ENCODE assay signal across 8 cellular contexts in genomic region chr15:58931985-58932384, GRCh38. TPM values are rescaled to one million over a fixed set of nuclear protein-coding genes. Genes with fewer than 3 reads are reported as not detected.
DNase-seq lines count a peak whose midpoint lies in the region; ATAC-seq and TF ChIP-seq lines count a peak whose summit lies in the region.

No MANE protein-coding gene starts in this region.

- no peaks in the 10 kb centered on the region for H3K36me3 ChIP-seq in CD8-positive, alpha-beta memory T cell (ENCODE audit: insufficient read depth, low read length)
- H3K36me3 ChIP-seq in hepatocyte (replicated peaks; ENCODE audit: insufficient read depth, low read depth) = no peaks in the 10 kb centered on the region

- no peak overlapping the region for H2AFZ ChIP-seq in hepatocyte

- H4K20me1 ChIP-seq in hepatocyte (ENCODE audit: insufficient read depth, poor library complexity, severe bottlenecking) = peaks cover 35% of the 10 kb centered on the region

- no peak for ATAC-seq in activated CD8-positive, alpha-beta T cell treated with anti-CD3 and anti-CD28 coated beads for 36 hours
- no peak for ATAC-seq in GM19324 (IDR thresholded peaks at IDR 0.05; ENCODE audit: low FRiP score, unreplicated experiment)
- no peak for ATAC-seq in HG03460 (IDR thresholded peaks at IDR 0.05; ENCODE audit: unreplicated experiment)
- ATAC-seq in GM19395 (IDR thresholded peaks at IDR 0.05; ENCODE audit: unreplicated experiment) = no peak

- intact Hi-C loops in activated CD8-positive, alpha-beta T cell treated with anti-CD3 and anti-CD28 coated beads for 36 hours (cut with micrococcal nuclease) = no loop called here

- no peaks in the 10 kb centered on the region for H3K9me3 ChIP-seq in CD8-positive, alpha-beta memory T cell (ENCODE audit: low read length)
- H3K9me3 ChIP-seq in hepatocyte (ENCODE audit: low read depth) = no peaks in the 10 kb centered on the region

- peaks cover 0 to 42% (median 3%) of the 10 kb centered on the region in 3 donors for H3K36me3 Mint-ChIP-seq in CD8-positive, alpha-beta memory T cell
- H3K36me3 Mint-ChIP-seq in IgD-negative memory B cell = no peaks in the 10 kb centered on the region
- H3K36me3 Mint-ChIP-seq in activated CD8-positive, alpha-beta T cell treated with anti-CD3 and anti-CD28 coated beads for 36 hours (ENCODE audit: low read depth) = peaks cover 23% of the 10 kb centered on the region

- TF ChIP-seq CTCF in activated CD8-positive, alpha-beta T cell treated with anti-CD3 and anti-CD28 coated beads for 36 hours (IDR thresholded peaks at IDR 0.05) = no peak
- no peak for TF ChIP-seq CTCF in hepatocyte (IDR thresholded peaks at IDR 0.05; ENCODE audit: poor library complexity)

- peak overlapping the region; percentile 70 to 98 (median 95) for H3K27ac Mint-ChIP-seq in CD8-positive, alpha-beta memory T cell
- peak overlapping the region; percentile 90 to 99 (median 95) for H3K27ac Mint-ChIP-seq in IgD-negative memory B cell
- peak overlapping the region; percentile 99 for H3K27ac Mint-ChIP-seq in activated CD8-positive, alpha-beta T cell treated with anti-CD3 and anti-CD28 coated beads for 36 hours

- peak overlapping the region; percentile 90 to 97 (median 96) for H3K4me3 Mint-ChIP-seq in CD8-positive, alpha-beta memory T cell
- H3K4me3 Mint-ChIP-seq in IgD-negative memory B cell = peak overlapping the region; percentile 88 to 97 (median 96)
- peak overlapping the region; percentile 98 for H3K4me3 Mint-ChIP-seq in activated CD8-positive, alpha-beta T cell treated with anti-CD3 and anti-CD28 coated beads for 36 hours

- POLR2A ChIA-PET in CD8-positive, alpha-beta memory T cell (lab: Charles Lee) = interaction anchor here (0.6 kb wide), 2 partner anchors 26 to 678 kb away, joined by 3 read pairs; no protein-coding TSS in a partner anchor
- POLR2A ChIA-PET in activated CD8-positive, alpha-beta T cell treated with anti-CD3 and anti-CD28 coated beads for 36 hours (lab: Charles Lee) = interaction anchor here (2.2 kb wide), 1 partner anchor 11 kb away, joined by 11 read pairs; no protein-coding TSS in a partner anchor

- H3K9me2 ChIP-seq in hepatocyte (replicated peaks; ENCODE audit: insufficient read depth) = no peaks in the 10 kb centered on the region

- H3K4me1 Mint-ChIP-seq in CD8-positive, alpha-beta memory T cell = peaks cover 33 to 53% (median 39%) of the 10 kb centered on the region in 3 donors
- peaks cover 21 to 22% (median 22%) of the 10 kb centered on the region in 3 donors for H3K4me1 Mint-ChIP-seq in IgD-negative memory B cell
- H3K4me1 Mint-ChIP-seq in activated CD8-positive, alpha-beta T cell treated with anti-CD3 and anti-CD28 coated beads for 36 hours (ENCODE audit: low read depth) = peaks cover 17% of the 10 kb centered on the region

- peaks cover 0 to 2% of the 10 kb centered on the region in 2 donors for H3K27me3 Mint-ChIP-seq in CD8-positive, alpha-beta memory T cell
- H3K27me3 Mint-ChIP-seq in IgD-negative memory B cell = no peaks in the 10 kb centered on the region
- H3K27me3 Mint-ChIP-seq in activated CD8-positive, alpha-beta T cell treated with anti-CD3 and anti-CD28 coated beads for 36 hours = no peaks in the 10 kb centered on the region

- H3K79me2 ChIP-seq in hepatocyte = peaks cover 59% of the 10 kb centered on the region

- H3K4me2 ChIP-seq in hepatocyte = peak overlapping the region; percentile 78

- CTCF ChIA-PET in CD8-positive, alpha-beta memory T cell (lab: Charles Lee) = no interaction called here
- CTCF ChIA-PET in activated CD8-positive, alpha-beta T cell treated with anti-CD3 and anti-CD28 coated beads for 36 hours (lab: Charles Lee) = interaction anchor here (1.0 to 1.5 kb wide), 5 partner anchors 17 to 561 kb away, joined by 3 to 4 read pairs (median 3); partner anchors contain the start of gene MINDY2

- H3K27ac ChIP-seq in CD8-positive, alpha-beta memory T cell (ENCODE audit: low read depth, low read length) = peak overlapping the region; percentile 97
- peak overlapping the region; percentile 100 for H3K27ac ChIP-seq in hepatocyte

- peak overlapping the region; percentile 74 for H3K4me3 ChIP-seq in CD8-positive, alpha-beta memory T cell (ENCODE audit: low read length)
- H3K4me3 ChIP-seq in hepatocyte (peak overlapping the region; percentile 95), skeletal muscle cell (ENCODE audit: low read depth, low read length) (peak overlapping the region; percentile 86)

- no peak for DNase-seq in CD8-positive, alpha-beta memory T cell
- DNase-seq in activated CD8-positive, alpha-beta T cell treated with anti-CD3 and anti-CD28 coated beads for 36 hours = peak; percentile 14
- DNase-seq in hepatocyte (ENCODE audit: low spot score) (peak; percentile 29), skeletal muscle cell (ENCODE audit: low read depth) (no peak)

- peaks cover 12% of the 10 kb centered on the region for H3K4me1 ChIP-seq in CD8-positive, alpha-beta memory T cell (ENCODE audit: insufficient read depth, low read length)
- H3K4me1 ChIP-seq in hepatocyte (ENCODE audit: insufficient read depth) = peaks cover 17% of the 10 kb centered on the region

- H3K27me3 ChIP-seq in CD8-positive, alpha-beta memory T cell (ENCODE audit: insufficient read depth, low read length, poor library complexity, severe bottlenecking) = no peaks in the 10 kb centered on the region
- H3K27me3 ChIP-seq in hepatocyte = no peaks in the 10 kb centered on the region

- WGBS in hepatocyte (ENCODE audit: low lambda C conversion rate, missing lambda C conversion rate) = 3% methylated on average over 3 of the region's 3 CpGs

- H3K9me3 Mint-ChIP-seq in CD8-positive, alpha-beta memory T cell = no peaks in the 10 kb centered on the region
- H3K9me3 Mint-ChIP-seq in IgD-negative memory B cell = no peaks in the 10 kb centered on the region
- no peaks in the 10 kb centered on the region for H3K9me3 Mint-ChIP-seq in activated CD8-positive, alpha-beta T cell treated with anti-CD3 and anti-CD28 coated beads for 36 hours

RNA-seq across cellular contexts. Expression of gene SLTM, which starts 1.5 kb away (rescaled TPM):
- 100 to 1,000 TPM; 111 to 113 TPM for total RNA-seq in CD8-positive, alpha-beta memory T cell
- polyA plus RNA-seq in CD8-positive, alpha-beta memory T cell = 91.5 TPM
- 104 TPM for polyA plus RNA-seq in IgD-negative memory B cell
- 10 to 100 TPM; 79.8 to 89.9 TPM for total RNA-seq in activated CD8-positive, alpha-beta T cell treated with anti-CD3 and anti-CD28 coated beads for 36 hours
- total RNA-seq in hepatocyte = 70.7 and 73.0 TPM in 2 replicates
- 75.0 and 85.4 TPM in 2 replicates for polyA plus RNA-seq in hepatocyte

RNA-seq across cellular contexts. Expression of gene RNF111, which starts 55.5 kb away (rescaled TPM):
- 10 to 100 TPM; 24.8 to 26.9 TPM for total RNA-seq in CD8-positive, alpha-beta memory T cell
- polyA plus RNA-seq in CD8-positive, alpha-beta memory T cell = 14.8 TPM
- polyA plus RNA-seq in IgD-negative memory B cell (25.3 TPM), hepatocyte (10.0 and 11.3 TPM in 2 replicates)
- total RNA-seq in activated CD8-positive, alpha-beta T cell treated with anti-CD3 and anti-CD28 coated beads for 36 hours = 10 to 100 TPM; 28.5 to 30.5 TPM
- total RNA-seq in hepatocyte = 18.9 and 22.1 TPM in 2 replicates

Comparison
In these comparisons a context has a peak if more than half of its experiments do, and no peak if none do; other contexts are left out.
1. DNase-seq: peak in activated CD8-positive, alpha-beta T cell treated with anti-CD3 and anti-CD28 coated beads for 36 hours (single experiment) and hepatocyte (single experiment); none in CD8-positive, alpha-beta memory T cell (0 of 5) and skeletal muscle cell (single experiment).
2. Peak in every context shown above with its lines, with median percentiles within 50 percentile points of each other: H3K4me3 ChIP-seq, H3K27ac Mint-ChIP-seq and H3K4me3 Mint-ChIP-seq.